ENCODE assay signal across 1 cellular context in the genomic region with DNA sequence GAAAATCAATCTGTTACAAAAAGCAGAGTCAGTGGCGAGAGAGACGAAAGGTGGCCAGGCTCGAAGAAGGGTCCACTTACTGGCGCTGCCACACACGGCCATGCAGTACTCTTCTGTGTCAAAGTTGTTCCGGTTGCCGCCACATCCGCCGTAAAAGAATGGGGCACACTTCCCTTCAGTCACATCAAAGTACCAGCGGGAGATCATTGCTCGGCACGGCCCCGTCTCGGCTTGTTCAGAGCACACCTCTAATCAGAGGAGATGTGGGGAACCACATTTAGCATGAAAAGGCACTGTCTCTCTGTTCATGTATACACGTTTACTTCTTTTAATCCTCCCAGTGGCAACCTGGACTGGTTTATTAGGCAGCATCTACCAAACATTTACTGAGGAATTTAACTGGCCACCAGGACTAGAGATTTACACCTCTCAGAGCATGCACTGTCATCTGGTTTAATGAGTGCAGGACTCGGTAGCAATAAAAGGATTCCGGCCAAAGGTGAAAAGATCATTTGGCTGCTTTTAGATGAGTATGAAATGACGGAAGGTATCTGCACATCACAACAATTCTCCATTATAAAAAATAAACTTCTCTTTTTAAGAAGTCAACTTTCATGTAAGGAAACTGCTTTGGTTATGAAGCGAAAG.
TF ChIP-seq lines count a peak whose summit lies in the region.

No MANE protein-coding gene starts in this region.

TF ChIP-seq in H1, 55 proteins besides CTCF, POLR2A, EP300 and RAD21 (continued from another document):
- TF ChIP-seq, protein P1, sequence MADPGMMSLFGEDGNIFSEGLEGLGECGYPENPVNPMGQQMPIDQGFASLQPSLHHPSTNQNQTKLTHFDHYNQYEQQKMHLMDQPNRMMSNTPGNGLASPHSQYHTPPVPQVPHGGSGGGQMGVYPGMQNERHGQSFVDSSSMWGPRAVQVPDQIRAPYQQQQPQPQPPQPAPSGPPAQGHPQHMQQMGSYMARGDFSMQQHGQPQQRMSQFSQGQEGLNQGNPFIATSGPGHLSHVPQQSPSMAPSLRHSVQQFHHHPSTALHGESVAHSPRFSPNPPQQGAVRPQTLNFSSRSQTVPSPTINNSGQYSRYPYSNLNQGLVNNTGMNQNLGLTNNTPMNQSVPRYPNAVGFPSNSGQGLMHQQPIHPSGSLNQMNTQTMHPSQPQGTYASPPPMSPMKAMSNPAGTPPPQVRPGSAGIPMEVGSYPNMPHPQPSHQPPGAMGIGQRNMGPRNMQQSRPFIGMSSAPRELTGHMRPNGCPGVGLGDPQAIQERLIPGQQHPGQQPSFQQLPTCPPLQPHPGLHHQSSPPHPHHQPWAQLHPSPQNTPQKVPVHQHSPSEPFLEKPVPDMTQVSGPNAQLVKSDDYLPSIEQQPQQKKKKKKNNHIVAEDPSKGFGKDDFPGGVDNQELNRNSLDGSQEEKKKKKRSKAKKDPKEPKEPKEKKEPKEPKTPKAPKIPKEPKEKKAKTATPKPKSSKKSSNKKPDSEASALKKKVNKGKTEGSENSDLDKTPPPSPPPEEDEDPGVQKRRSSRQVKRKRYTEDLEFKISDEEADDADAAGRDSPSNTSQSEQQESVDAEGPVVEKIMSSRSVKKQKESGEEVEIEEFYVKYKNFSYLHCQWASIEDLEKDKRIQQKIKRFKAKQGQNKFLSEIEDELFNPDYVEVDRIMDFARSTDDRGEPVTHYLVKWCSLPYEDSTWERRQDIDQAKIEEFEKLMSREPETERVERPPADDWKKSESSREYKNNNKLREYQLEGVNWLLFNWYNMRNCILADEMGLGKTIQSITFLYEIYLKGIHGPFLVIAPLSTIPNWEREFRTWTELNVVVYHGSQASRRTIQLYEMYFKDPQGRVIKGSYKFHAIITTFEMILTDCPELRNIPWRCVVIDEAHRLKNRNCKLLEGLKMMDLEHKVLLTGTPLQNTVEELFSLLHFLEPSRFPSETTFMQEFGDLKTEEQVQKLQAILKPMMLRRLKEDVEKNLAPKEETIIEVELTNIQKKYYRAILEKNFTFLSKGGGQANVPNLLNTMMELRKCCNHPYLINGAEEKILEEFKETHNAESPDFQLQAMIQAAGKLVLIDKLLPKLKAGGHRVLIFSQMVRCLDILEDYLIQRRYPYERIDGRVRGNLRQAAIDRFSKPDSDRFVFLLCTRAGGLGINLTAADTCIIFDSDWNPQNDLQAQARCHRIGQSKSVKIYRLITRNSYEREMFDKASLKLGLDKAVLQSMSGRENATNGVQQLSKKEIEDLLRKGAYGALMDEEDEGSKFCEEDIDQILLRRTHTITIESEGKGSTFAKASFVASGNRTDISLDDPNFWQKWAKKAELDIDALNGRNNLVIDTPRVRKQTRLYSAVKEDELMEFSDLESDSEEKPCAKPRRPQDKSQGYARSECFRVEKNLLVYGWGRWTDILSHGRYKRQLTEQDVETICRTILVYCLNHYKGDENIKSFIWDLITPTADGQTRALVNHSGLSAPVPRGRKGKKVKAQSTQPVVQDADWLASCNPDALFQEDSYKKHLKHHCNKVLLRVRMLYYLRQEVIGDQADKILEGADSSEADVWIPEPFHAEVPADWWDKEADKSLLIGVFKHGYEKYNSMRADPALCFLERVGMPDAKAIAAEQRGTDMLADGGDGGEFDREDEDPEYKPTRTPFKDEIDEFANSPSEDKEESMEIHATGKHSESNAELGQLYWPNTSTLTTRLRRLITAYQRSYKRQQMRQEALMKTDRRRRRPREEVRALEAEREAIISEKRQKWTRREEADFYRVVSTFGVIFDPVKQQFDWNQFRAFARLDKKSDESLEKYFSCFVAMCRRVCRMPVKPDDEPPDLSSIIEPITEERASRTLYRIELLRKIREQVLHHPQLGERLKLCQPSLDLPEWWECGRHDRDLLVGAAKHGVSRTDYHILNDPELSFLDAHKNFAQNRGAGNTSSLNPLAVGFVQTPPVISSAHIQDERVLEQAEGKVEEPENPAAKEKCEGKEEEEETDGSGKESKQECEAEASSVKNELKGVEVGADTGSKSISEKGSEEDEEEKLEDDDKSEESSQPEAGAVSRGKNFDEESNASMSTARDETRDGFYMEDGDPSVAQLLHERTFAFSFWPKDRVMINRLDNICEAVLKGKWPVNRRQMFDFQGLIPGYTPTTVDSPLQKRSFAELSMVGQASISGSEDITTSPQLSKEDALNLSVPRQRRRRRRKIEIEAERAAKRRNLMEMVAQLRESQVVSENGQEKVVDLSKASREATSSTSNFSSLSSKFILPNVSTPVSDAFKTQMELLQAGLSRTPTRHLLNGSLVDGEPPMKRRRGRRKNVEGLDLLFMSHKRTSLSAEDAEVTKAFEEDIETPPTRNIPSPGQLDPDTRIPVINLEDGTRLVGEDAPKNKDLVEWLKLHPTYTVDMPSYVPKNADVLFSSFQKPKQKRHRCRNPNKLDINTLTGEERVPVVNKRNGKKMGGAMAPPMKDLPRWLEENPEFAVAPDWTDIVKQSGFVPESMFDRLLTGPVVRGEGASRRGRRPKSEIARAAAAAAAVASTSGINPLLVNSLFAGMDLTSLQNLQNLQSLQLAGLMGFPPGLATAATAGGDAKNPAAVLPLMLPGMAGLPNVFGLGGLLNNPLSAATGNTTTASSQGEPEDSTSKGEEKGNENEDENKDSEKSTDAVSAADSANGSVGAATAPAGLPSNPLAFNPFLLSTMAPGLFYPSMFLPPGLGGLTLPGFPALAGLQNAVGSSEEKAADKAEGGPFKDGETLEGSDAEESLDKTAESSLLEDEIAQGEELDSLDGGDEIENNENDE (IDR thresholded peaks at IDR 0.05; ENCODE audit: insufficient replicate concordance, low read length): no peak
- TF ChIP-seq TBP (IDR thresholded peaks at IDR 0.05; ENCODE audit: low read depth, low read length) (no peak), KDM5A (IDR thresholded peaks at IDR 0.05; ENCODE audit: low read length) (no peak), GTF2F1 (IDR thresholded peaks at IDR 0.05; ENCODE audit: borderline replicate concordance, low read depth, low read length) (no peak), SRF (IDR thresholded peaks at IDR 0.05; ENCODE audit: low read depth, low read length) (no peak), SP2 (IDR thresholded peaks at IDR 0.05; ENCODE audit: low read length) (no peak), NANOG (IDR thresholded peaks at IDR 0.05; ENCODE audit: insufficient read depth, low read depth, low read length, poor library complexity, severe bottlenecking) (no peak), CBX5 (IDR thresholded peaks at IDR 0.05; ENCODE audit: low read depth, low read length) (no peak), SP1 (IDR thresholded peaks at IDR 0.05; ENCODE audit: low read depth, low read length) (no peak), TCF12 (IDR thresholded peaks at IDR 0.05; ENCODE audit: low read depth, low read length) (no peak), SP4 (IDR thresholded peaks at IDR 0.05; ENCODE audit: low read length) (no peak), HDAC2 (IDR thresholded peaks at IDR 0.05; ENCODE audit: borderline replicate concordance in 1 of 2, low read depth in 2 of 2, low read length in 2 of 2) (no peak), CHD1 (IDR thresholded peaks at IDR 0.05; ENCODE audit: low read depth, low read length) (no peak)
- TF ChIP-seq, protein P2, sequence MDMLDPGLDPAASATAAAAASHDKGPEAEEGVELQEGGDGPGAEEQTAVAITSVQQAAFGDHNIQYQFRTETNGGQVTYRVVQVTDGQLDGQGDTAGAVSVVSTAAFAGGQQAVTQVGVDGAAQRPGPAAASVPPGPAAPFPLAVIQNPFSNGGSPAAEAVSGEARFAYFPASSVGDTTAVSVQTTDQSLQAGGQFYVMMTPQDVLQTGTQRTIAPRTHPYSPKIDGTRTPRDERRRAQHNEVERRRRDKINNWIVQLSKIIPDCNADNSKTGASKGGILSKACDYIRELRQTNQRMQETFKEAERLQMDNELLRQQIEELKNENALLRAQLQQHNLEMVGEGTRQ (IDR thresholded peaks at IDR 0.05; ENCODE audit: low read length): no peak
- TF ChIP-seq, protein P3, sequence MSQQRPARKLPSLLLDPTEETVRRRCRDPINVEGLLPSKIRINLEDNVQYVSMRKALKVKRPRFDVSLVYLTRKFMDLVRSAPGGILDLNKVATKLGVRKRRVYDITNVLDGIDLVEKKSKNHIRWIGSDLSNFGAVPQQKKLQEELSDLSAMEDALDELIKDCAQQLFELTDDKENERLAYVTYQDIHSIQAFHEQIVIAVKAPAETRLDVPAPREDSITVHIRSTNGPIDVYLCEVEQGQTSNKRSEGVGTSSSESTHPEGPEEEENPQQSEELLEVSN (IDR thresholded peaks at IDR 0.05): no peak
- TF ChIP-seq, protein P4, sequence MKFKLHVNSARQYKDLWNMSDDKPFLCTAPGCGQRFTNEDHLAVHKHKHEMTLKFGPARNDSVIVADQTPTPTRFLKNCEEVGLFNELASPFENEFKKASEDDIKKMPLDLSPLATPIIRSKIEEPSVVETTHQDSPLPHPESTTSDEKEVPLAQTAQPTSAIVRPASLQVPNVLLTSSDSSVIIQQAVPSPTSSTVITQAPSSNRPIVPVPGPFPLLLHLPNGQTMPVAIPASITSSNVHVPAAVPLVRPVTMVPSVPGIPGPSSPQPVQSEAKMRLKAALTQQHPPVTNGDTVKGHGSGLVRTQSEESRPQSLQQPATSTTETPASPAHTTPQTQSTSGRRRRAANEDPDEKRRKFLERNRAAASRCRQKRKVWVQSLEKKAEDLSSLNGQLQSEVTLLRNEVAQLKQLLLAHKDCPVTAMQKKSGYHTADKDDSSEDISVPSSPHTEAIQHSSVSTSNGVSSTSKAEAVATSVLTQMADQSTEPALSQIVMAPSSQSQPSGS (IDR thresholded peaks at IDR 0.05; ENCODE audit: low read length): no peak
